In the genomic region with DNA sequence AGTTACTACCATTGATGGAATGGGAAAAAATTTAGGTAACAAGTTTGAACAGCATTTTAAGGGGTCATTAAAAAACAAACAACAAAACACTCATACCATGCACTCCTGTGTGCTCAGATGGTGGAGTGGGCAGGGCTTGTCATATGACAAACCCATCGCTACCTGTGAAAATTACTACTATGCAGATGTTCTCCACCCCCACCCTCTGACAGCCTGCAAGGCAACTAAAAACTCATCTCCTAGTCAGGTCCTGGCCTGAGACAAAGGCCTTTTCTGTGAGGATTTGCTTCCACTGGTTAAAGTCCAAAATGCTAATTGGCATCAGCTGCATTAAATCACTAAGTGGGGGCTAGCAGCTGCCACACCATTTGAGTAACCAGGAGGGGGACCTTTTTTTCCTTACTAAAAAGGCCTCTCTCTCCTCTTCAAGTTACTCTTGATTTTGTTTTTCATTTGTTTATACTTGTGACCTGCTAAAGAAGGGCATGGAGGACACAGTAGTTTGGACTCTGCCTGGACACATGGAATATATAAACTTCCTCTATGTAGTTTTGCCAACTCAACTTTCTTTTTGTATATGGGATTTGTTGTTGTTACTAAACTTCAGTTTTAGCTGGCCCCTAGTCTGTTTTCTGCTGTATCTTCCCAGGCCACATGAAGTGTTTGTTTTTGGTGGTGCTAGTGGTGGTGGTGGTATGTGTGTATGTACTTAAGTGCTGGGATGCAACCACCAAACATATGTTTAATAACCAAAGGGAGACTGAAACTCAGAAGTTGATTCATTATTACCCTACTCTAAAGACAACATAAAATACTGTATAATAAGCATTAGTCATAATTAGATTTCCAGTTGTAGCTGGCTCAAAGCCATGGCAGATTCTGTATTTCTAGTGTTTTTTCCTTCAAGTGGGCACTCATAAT, we compare ENCODE assay signal across 1 cellular context.
TF ChIP-seq lines count a peak whose summit lies in the region.

No MANE protein-coding gene starts in this region.

TF ChIP-seq in HepG2, 621 proteins besides CTCF, POLR2A, EP300 and RAD21 (continued from another document and continues in another):
- TF ChIP-seq, protein P1, sequence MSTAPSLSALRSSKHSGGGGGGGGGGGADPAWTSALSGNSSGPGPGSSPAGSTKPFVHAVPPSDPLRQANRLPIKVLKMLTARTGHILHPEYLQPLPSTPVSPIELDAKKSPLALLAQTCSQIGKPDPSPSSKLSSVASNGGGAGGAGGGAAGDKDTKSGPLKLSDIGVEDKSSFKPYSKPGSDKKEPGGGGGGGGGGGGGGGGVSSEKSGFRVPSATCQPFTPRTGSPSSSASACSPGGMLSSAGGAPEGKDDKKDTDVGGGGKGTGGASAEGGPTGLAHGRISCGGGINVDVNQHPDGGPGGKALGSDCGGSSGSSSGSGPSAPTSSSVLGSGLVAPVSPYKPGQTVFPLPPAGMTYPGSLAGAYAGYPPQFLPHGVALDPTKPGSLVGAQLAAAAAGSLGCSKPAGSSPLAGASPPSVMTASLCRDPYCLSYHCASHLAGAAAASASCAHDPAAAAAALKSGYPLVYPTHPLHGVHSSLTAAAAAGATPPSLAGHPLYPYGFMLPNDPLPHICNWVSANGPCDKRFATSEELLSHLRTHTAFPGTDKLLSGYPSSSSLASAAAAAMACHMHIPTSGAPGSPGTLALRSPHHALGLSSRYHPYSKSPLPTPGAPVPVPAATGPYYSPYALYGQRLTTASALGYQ (CRISPR knock-in tag; IDR thresholded peaks at IDR 0.05) = 0 out of 2 replicates have a peak, but pooled peaks have one; percentile 27
- TF ChIP-seq ELF1 (CRISPR knock-in tag; IDR thresholded peaks at IDR 0.05) (no peak), ZNF207 (IDR thresholded peaks at IDR 0.05; ENCODE audit: borderline replicate concordance) (no peak), SOX6 (IDR thresholded peaks at IDR 0.05) (no peak), SOX6 (CRISPR knock-in tag; IDR thresholded peaks at IDR 0.05) (peak; percentile 86), SAP130 (CRISPR knock-in tag; IDR thresholded peaks at IDR 0.05; ENCODE audit: low read depth) (peak; percentile 59; the same call in 1 of the 2 replicates), ZNF232 (CRISPR knock-in tag; IDR thresholded peaks at IDR 0.05; ENCODE audit: borderline replicate concordance) (no peak), ZFP90 (CRISPR knock-in tag; IDR thresholded peaks at IDR 0.05; ENCODE audit: borderline replicate concordance) (peak; percentile 19; the same call in 1 of the 2 replicates), JUN (CRISPR knock-in tag; IDR thresholded peaks at IDR 0.05) (no peak), FIP1L1 (IDR thresholded peaks at IDR 0.05; ENCODE audit: borderline replicate concordance, insufficient read depth, low read depth, low read length) (no peak), ZNF292 (CRISPR knock-in tag; IDR thresholded peaks at IDR 0.05; ENCODE audit: borderline replicate concordance, low read depth) (peak; percentile 69; the same call in 1 of the 2 replicates), ZNF773 (CRISPR knock-in tag; IDR thresholded peaks at IDR 0.05; ENCODE audit: borderline replicate concordance) (no peak), ZNF776 (CRISPR knock-in tag; IDR thresholded peaks at IDR 0.05) (no peak), FLYWCH1 (CRISPR knock-in tag; IDR thresholded peaks at IDR 0.05) (no peak), KLF9 (CRISPR knock-in tag; IDR thresholded peaks at IDR 0.05; ENCODE audit: low read depth) (no peak), ZNF556 (CRISPR knock-in tag; IDR thresholded peaks at IDR 0.05; ENCODE audit: borderline replicate concordance) (peak; percentile 47; the same call in 1 of the 2 replicates), GABPA (IDR thresholded peaks at IDR 0.05; ENCODE audit: low read depth, low read length) (no peak), GABPA (CRISPR knock-in tag; IDR thresholded peaks at IDR 0.05; ENCODE audit: low read depth) (no peak)
- TF ChIP-seq, protein P2, sequence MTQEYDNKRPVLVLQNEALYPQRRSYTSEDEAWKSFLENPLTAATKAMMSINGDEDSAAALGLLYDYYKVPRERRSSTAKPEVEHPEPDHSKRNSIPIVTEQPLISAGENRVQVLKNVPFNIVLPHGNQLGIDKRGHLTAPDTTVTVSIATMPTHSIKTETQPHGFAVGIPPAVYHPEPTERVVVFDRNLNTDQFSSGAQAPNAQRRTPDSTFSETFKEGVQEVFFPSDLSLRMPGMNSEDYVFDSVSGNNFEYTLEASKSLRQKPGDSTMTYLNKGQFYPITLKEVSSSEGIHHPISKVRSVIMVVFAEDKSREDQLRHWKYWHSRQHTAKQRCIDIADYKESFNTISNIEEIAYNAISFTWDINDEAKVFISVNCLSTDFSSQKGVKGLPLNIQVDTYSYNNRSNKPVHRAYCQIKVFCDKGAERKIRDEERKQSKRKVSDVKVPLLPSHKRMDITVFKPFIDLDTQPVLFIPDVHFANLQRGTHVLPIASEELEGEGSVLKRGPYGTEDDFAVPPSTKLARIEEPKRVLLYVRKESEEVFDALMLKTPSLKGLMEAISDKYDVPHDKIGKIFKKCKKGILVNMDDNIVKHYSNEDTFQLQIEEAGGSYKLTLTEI (CRISPR knock-in tag; conservative IDR thresholded peaks at IDR 0.05) = no peak
- TF ChIP-seq, protein P3, sequence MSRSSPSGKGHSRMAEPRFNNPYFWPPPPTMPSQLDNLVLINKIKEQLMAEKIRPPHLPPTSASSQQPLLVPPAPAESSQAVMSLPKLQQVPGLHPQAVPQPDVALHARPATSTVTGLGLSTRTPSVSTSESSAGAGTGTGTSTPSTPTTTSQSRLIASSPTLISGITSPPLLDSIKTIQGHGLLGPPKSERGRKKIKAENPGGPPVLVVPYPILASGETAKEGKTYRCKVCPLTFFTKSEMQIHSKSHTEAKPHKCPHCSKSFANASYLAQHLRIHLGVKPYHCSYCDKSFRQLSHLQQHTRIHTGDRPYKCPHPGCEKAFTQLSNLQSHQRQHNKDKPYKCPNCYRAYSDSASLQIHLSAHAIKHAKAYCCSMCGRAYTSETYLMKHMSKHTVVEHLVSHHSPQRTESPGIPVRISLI (CRISPR knock-in tag; IDR thresholded peaks at IDR 0.05; ENCODE audit: borderline replicate concordance) = 0 out of 2 replicates have a peak, but pooled peaks have one; percentile 23
- TF ChIP-seq, protein P4, sequence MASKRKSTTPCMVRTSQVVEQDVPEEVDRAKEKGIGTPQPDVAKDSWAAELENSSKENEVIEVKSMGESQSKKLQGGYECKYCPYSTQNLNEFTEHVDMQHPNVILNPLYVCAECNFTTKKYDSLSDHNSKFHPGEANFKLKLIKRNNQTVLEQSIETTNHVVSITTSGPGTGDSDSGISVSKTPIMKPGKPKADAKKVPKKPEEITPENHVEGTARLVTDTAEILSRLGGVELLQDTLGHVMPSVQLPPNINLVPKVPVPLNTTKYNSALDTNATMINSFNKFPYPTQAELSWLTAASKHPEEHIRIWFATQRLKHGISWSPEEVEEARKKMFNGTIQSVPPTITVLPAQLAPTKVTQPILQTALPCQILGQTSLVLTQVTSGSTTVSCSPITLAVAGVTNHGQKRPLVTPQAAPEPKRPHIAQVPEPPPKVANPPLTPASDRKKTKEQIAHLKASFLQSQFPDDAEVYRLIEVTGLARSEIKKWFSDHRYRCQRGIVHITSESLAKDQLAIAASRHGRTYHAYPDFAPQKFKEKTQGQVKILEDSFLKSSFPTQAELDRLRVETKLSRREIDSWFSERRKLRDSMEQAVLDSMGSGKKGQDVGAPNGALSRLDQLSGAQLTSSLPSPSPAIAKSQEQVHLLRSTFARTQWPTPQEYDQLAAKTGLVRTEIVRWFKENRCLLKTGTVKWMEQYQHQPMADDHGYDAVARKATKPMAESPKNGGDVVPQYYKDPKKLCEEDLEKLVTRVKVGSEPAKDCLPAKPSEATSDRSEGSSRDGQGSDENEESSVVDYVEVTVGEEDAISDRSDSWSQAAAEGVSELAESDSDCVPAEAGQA (IDR thresholded peaks at IDR 0.05; ENCODE audit: low read depth) = no peak
- TF ChIP-seq, protein P4 (CRISPR knock-in tag; IDR thresholded peaks at IDR 0.05; ENCODE audit: borderline replicate concordance) = no peak
- TF ChIP-seq, protein P5, sequence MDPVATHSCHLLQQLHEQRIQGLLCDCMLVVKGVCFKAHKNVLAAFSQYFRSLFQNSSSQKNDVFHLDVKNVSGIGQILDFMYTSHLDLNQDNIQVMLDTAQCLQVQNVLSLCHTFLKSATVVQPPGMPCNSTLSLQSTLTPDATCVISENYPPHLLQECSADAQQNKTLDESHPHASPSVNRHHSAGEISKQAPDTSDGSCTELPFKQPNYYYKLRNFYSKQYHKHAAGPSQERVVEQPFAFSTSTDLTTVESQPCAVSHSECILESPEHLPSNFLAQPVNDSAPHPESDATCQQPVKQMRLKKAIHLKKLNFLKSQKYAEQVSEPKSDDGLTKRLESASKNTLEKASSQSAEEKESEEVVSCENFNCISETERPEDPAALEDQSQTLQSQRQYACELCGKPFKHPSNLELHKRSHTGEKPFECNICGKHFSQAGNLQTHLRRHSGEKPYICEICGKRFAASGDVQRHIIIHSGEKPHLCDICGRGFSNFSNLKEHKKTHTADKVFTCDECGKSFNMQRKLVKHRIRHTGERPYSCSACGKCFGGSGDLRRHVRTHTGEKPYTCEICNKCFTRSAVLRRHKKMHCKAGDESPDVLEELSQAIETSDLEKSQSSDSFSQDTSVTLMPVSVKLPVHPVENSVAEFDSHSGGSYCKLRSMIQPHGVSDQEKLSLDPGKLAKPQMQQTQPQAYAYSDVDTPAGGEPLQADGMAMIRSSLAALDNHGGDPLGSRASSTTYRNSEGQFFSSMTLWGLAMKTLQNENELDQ (CRISPR knock-in tag; IDR thresholded peaks at IDR 0.05; ENCODE audit: borderline replicate concordance) = no peak
- TF ChIP-seq, protein P6, sequence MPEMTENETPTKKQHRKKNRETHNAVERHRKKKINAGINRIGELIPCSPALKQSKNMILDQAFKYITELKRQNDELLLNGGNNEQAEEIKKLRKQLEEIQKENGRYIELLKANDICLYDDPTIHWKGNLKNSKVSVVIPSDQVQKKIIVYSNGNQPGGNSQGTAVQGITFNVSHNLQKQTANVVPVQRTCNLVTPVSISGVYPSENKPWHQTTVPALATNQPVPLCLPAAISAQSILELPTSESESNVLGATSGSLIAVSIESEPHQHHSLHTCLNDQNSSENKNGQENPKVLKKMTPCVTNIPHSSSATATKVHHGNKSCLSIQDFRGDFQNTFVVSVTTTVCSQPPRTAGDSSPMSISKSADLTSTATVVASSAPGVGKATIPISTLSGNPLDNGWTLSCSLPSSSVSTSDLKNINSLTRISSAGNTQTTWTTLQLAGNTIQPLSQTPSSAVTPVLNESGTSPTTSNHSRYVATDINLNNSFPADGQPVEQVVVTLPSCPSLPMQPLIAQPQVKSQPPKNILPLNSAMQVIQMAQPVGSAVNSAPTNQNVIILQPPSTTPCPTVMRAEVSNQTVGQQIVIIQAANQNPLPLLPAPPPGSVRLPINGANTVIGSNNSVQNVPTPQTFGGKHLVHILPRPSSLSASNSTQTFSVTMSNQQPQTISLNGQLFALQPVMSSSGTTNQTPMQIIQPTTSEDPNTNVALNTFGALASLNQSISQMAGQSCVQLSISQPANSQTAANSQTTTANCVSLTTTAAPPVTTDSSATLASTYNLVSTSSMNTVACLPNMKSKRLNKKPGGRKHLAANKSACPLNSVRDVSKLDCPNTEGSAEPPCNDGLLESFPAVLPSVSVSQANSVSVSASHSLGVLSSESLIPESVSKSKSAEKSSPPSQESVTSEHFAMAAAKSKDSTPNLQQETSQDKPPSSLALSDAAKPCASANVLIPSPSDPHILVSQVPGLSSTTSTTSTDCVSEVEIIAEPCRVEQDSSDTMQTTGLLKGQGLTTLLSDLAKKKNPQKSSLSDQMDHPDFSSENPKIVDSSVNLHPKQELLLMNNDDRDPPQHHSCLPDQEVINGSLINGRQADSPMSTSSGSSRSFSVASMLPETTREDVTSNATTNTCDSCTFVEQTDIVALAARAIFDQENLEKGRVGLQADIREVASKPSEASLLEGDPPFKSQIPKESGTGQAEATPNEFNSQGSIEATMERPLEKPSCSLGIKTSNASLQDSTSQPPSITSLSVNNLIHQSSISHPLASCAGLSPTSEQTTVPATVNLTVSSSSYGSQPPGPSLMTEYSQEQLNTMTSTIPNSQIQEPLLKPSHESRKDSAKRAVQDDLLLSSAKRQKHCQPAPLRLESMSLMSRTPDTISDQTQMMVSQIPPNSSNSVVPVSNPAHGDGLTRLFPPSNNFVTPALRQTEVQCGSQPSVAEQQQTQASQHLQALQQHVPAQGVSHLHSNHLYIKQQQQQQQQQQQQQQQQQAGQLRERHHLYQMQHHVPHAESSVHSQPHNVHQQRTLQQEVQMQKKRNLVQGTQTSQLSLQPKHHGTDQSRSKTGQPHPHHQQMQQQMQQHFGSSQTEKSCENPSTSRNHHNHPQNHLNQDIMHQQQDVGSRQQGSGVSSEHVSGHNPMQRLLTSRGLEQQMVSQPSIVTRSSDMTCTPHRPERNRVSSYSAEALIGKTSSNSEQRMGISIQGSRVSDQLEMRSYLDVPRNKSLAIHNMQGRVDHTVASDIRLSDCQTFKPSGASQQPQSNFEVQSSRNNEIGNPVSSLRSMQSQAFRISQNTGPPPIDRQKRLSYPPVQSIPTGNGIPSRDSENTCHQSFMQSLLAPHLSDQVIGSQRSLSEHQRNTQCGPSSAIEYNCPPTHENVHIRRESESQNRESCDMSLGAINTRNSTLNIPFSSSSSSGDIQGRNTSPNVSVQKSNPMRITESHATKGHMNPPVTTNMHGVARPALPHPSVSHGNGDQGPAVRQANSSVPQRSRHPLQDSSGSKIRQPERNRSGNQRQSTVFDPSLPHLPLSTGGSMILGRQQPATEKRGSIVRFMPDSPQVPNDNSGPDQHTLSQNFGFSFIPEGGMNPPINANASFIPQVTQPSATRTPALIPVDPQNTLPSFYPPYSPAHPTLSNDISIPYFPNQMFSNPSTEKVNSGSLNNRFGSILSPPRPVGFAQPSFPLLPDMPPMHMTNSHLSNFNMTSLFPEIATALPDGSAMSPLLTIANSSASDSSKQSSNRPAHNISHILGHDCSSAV (CRISPR knock-in tag; IDR thresholded peaks at IDR 0.05; ENCODE audit: borderline replicate concordance) = no peak
- TF ChIP-seq, protein P7, sequence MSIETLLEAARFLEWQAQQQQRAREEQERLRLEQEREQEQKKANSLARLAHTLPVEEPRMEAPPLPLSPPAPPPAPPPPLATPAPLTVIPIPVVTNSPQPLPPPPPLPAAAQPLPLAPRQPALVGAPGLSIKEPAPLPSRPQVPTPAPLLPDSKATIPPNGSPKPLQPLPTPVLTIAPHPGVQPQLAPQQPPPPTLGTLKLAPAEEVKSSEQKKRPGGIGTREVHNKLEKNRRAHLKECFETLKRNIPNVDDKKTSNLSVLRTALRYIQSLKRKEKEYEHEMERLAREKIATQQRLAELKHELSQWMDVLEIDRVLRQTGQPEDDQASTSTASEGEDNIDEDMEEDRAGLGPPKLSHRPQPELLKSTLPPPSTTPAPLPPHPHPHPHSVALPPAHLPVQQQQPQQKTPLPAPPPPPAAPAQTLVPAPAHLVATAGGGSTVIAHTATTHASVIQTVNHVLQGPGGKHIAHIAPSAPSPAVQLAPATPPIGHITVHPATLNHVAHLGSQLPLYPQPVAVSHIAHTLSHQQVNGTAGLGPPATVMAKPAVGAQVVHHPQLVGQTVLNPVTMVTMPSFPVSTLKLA (IDR thresholded peaks at IDR 0.05) = no peak
